ENCODE assay signal across 11 cellular contexts in the genomic region with DNA sequence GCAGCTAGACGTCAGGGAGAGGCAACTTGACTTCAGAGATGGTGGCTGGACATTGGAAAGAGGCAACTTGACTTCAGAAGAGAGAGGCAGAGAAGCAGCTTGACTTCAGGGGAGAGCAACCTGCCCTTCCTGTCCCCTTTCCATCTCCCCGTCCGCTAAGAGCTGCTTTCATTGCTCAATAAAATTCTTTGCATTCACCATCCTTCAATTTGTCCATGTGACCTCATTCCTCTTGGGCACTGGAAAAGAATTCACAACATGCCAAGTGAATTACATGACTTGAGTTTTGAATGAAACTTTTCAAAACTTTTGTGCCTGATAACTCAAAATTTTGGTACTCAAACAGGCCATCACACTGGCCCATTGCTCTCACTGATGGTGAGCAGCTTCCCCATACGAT.
"Had no signal": no experiment of that assay in that cellular context is flagged by ENCODE, and none has a peak within 500 bp of the region (broad histone marks: within the 10 kb centered on the region; RNA-seq: fewer than 3 reads in every experiment).

No MANE protein-coding gene starts in this region.

- H3K9me3 Mint-ChIP-seq: nephron had no signal

- H3K27me3 Mint-ChIP-seq: activated naive CD8-positive, alpha-beta T cell treated with anti-CD3 and anti-CD28 coated beads for 36 hours had no signal

- H3K27ac ChIP-seq: coronary artery, hepatocyte had no signal

- H3K36me3 Mint-ChIP-seq: activated naive CD8-positive, alpha-beta T cell treated with anti-CD3 and anti-CD28 coated beads for 36 hours had no signal

- H3K27me3 ChIP-seq: hepatocyte had no signal

- H2AFZ ChIP-seq: hepatocyte had no signal

- H3K4me2 ChIP-seq: hepatocyte had no signal

- DNase-seq: activated CD4-positive, alpha-beta T cell treated with anti-CD3 and anti-CD28 coated beads, Interleukin-2, amount 50 U/mL, for 1 hour; activated CD4-positive, CD25-positive, alpha-beta regulatory T cell; activated gamma-delta T cell; activated naive CD8-positive, alpha-beta T cell treated with anti-CD3 and anti-CD28 coated beads for 36 hours; activated T-cell treated with anti-CD3 and anti-CD28 coated beads, Interleukin-2, amount 50 U/mL, for 4 hours; caudate nucleus; effector CD4-positive, alpha-beta T cell; stimulated activated CD4-positive, alpha-beta T cell treated with anti-CD3 and anti-CD28 coated beads, Interleukin-4, amount 100 ng/mL, for 24 hours had no signal

- H3K4me1 Mint-ChIP-seq: activated naive CD8-positive, alpha-beta T cell treated with anti-CD3 and anti-CD28 coated beads for 36 hours; nephron had no signal

- H3K4me3 Mint-ChIP-seq: activated naive CD8-positive, alpha-beta T cell treated with anti-CD3 and anti-CD28 coated beads for 36 hours; activated T-cell treated with anti-CD3 and anti-CD28 coated beads, Interleukin-2, amount 50 U/mL, for 4 hours; nephron had no signal

- H3K4me3 ChIP-seq: coronary artery, hepatocyte had no signal

- H3K27ac Mint-ChIP-seq: activated naive CD8-positive, alpha-beta T cell treated with anti-CD3 and anti-CD28 coated beads for 36 hours; nephron had no signal
